In the genomic region with DNA sequence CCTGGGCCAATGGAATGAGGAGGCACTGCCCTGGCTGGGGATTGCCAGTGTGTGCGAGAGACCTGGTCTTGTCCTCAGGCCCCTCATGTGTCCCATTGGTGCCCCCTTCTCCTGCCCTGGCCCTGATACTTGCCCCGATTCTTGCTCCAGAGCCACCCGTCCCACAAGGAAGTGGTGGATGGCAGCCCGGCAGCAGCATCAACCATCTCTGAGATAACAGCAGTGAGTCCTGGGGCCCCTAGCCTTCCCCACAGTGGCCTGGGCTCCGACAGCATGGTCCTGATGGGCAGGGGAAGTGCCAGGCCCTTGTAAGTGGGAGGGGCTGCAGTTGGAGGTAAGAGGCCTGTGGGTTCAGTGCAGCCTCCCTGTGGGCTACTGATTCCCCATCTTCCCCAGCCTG, we compare ENCODE assay signal across 2 cellular contexts.
TF ChIP-seq lines count a peak whose summit lies in the region.

No MANE protein-coding gene starts in this region.

TF ChIP-seq in K562, 482 proteins besides CTCF, POLR2A, EP300 and RAD21:
- TF ChIP-seq RBM22 (IDR thresholded peaks at IDR 0.05; ENCODE audit: low read depth, low read length, poor library complexity, severe bottlenecking) = no peak
- TF ChIP-seq MCM3 (IDR thresholded peaks at IDR 0.05) = no peak
- no peak for TF ChIP-seq BRD4 (IDR thresholded peaks at IDR 0.05)
- no peak for TF ChIP-seq FUS (optimal IDR thresholded peaks at IDR 0.05; ENCODE audit: low read depth, low read length)
- no peak for TF ChIP-seq NBN (IDR thresholded peaks at IDR 0.05; ENCODE audit: low read depth)
- TF ChIP-seq SNRNP70 (optimal IDR thresholded peaks at IDR 0.05; ENCODE audit: low read depth, low read length) = no peak
- TF ChIP-seq CREB3L1 (IDR thresholded peaks at IDR 0.05; ENCODE audit: borderline replicate concordance, low read depth) = no peak
- no peak for TF ChIP-seq HLTF (IDR thresholded peaks at IDR 0.05)
- TF ChIP-seq POLR2G (IDR thresholded peaks at IDR 0.05; ENCODE audit: low read depth, low read length) = peak; percentile 68
- no peak for TF ChIP-seq LCOR (CRISPR knock-in tag; IDR thresholded peaks at IDR 0.05)
- TF ChIP-seq ZNF699 (CRISPR knock-in tag; IDR thresholded peaks at IDR 0.05; ENCODE audit: insufficient replicate concordance) = no peak
- TF ChIP-seq ZNF184 (CRISPR knock-in tag; IDR thresholded peaks at IDR 0.05) = no peak
- no peak for TF ChIP-seq MCM2 (IDR thresholded peaks at IDR 0.05; ENCODE audit: low read depth)
- TF ChIP-seq ZNF609 (CRISPR knock-in tag; IDR thresholded peaks at IDR 0.05; ENCODE audit: borderline replicate concordance) = no peak
- TF ChIP-seq POLR2B (IDR thresholded peaks at IDR 0.05; ENCODE audit: low read depth, partially characterized antibody) = peak; percentile 8

TF ChIP-seq in HepG2, 621 proteins besides CTCF, POLR2A, EP300 and RAD21:
- TF ChIP-seq, protein P1, sequence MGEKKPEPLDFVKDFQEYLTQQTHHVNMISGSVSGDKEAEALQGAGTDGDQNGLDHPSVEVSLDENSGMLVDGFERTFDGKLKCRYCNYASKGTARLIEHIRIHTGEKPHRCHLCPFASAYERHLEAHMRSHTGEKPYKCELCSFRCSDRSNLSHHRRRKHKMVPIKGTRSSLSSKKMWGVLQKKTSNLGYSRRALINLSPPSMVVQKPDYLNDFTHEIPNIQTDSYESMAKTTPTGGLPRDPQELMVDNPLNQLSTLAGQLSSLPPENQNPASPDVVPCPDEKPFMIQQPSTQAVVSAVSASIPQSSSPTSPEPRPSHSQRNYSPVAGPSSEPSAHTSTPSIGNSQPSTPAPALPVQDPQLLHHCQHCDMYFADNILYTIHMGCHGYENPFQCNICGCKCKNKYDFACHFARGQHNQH (CRISPR knock-in tag; IDR thresholded peaks at IDR 0.05) = no peak
- TF ChIP-seq ATF1 (CRISPR knock-in tag; IDR thresholded peaks at IDR 0.05) = no peak
- no peak for TF ChIP-seq TRIM24 (CRISPR knock-in tag; IDR thresholded peaks at IDR 0.05)
- no peak for TF ChIP-seq RORA (CRISPR knock-in tag; IDR thresholded peaks at IDR 0.05)
- no peak for TF ChIP-seq SNAPC4 (CRISPR knock-in tag; IDR thresholded peaks at IDR 0.05)
- TF ChIP-seq ZNF446 (CRISPR knock-in tag; IDR thresholded peaks at IDR 0.05) = no peak
- no peak for TF ChIP-seq SAP130 (CRISPR knock-in tag; IDR thresholded peaks at IDR 0.05; ENCODE audit: low read depth)
- TF ChIP-seq PHF8 (CRISPR knock-in tag; IDR thresholded peaks at IDR 0.05) = no peak
- TF ChIP-seq ZNF33A (CRISPR knock-in tag; IDR thresholded peaks at IDR 0.05; ENCODE audit: borderline replicate concordance) = no peak
TF ChIP-seq in HepG2: peak in this region for 0.
